In genomic region chr3:4994823-4995499, GRCh38 we compare ENCODE assay signal across 1 cellular context.
TF ChIP-seq lines count a peak whose summit lies in the region.

No MANE protein-coding gene starts in this region.

TF ChIP-seq in K562, 482 proteins besides CTCF, POLR2A, EP300 and RAD21 (continued from another document and continues in another):
- peak; percentile 68 for TF ChIP-seq ZBTB2 (IDR thresholded peaks at IDR 0.05)
- TF ChIP-seq ZBTB12 (CRISPR knock-in tag; IDR thresholded peaks at IDR 0.05), result peak; percentile 8
- TF ChIP-seq ZBTB5 (IDR thresholded peaks at IDR 0.05), result no peak
- TF ChIP-seq ZNF592 (IDR thresholded peaks at IDR 0.05), result no peak
- TF ChIP-seq CBX5 (IDR thresholded peaks at IDR 0.05; ENCODE audit: borderline replicate concordance, low read depth), result peak; percentile 59; the same call in 1 of the 2 replicates
- TF ChIP-seq TEAD1 (CRISPR knock-in tag; IDR thresholded peaks at IDR 0.05), result peak in 1 of 2 experiments; percentile 73; a peak in 2 of 4 replicates
- peak; percentile 97 for TF ChIP-seq MYC (IDR thresholded peaks at IDR 0.05; ENCODE audit: low read depth, low read length)
- peak; percentile 63; the same call in 1 of the 2 replicates for TF ChIP-seq MYC (CRISPR knock-in tag; IDR thresholded peaks at IDR 0.05; ENCODE audit: borderline replicate concordance, low read depth)
- TF ChIP-seq MAX (CRISPR knock-in tag; IDR thresholded peaks at IDR 0.05), result peak; percentile 95
- peak; percentile 20; the same call in 1 of the 2 replicates for TF ChIP-seq E2F5 (CRISPR knock-in tag; IDR thresholded peaks at IDR 0.05)
- 0 out of 2 replicates have a peak, but pooled peaks have one; percentile 13 for TF ChIP-seq SMARCA5 (IDR thresholded peaks at IDR 0.05)
- peak; percentile 73; the same call in 1 of the 2 replicates for TF ChIP-seq HIVEP1 (CRISPR knock-in tag; IDR thresholded peaks at IDR 0.05)
- TF ChIP-seq ZNF589 (CRISPR knock-in tag; IDR thresholded peaks at IDR 0.05; ENCODE audit: low read depth), result peak; percentile 91
- peak; percentile 94 for TF ChIP-seq L3MBTL2 (IDR thresholded peaks at IDR 0.05)
- TF ChIP-seq ZC3H11A (IDR thresholded peaks at IDR 0.05; ENCODE audit: low read depth, low read length), result no peak
- TF ChIP-seq ZNF41 (CRISPR knock-in tag; conservative IDR thresholded peaks at IDR 0.05), result peak; percentile 62; the same call in 1 of the 2 replicates
- no peak for TF ChIP-seq DLX4 (CRISPR knock-in tag; IDR thresholded peaks at IDR 0.05)
- TF ChIP-seq ZBTB11 (CRISPR knock-in tag; IDR thresholded peaks at IDR 0.05), result peak in 1 of 3 experiments; percentile 83; a peak in 2 of 6 replicates
- TF ChIP-seq ZKSCAN8 (CRISPR knock-in tag; IDR thresholded peaks at IDR 0.05), result peak; percentile 63
- TF ChIP-seq CEBPZ (IDR thresholded peaks at IDR 0.05; ENCODE audit: borderline replicate concordance, low read depth, low read length), result no peak
- TF ChIP-seq ZNF75A (CRISPR knock-in tag; IDR thresholded peaks at IDR 0.05), result 0 out of 2 replicates have a peak, but pooled peaks have one; percentile 48
- 0 out of 2 replicates have a peak, but pooled peaks have one; percentile 68 for TF ChIP-seq ZNF695 (CRISPR knock-in tag; IDR thresholded peaks at IDR 0.05)
- peak; percentile 85; the same call in 1 of the 2 replicates for TF ChIP-seq NR4A1 (CRISPR knock-in tag; IDR thresholded peaks at IDR 0.05)
- TF ChIP-seq NR4A1 (tag; IDR thresholded peaks at IDR 0.05), result peak; percentile 95
- no peak for TF ChIP-seq ELF1 (tag; IDR thresholded peaks at IDR 0.05)
- 0 out of 2 replicates have a peak, but pooled peaks have one; percentile 55 for TF ChIP-seq RHOXF2B (CRISPR knock-in tag; conservative IDR thresholded peaks at IDR 0.05)
- no peak for TF ChIP-seq FOXM1 (IDR thresholded peaks at IDR 0.05; ENCODE audit: low read depth)
- peak; percentile 67; the same call in 1 of the 2 replicates for TF ChIP-seq FOXM1 (CRISPR knock-in tag; IDR thresholded peaks at IDR 0.05; ENCODE audit: low read depth)
- no peak; the same call in 1 of the 2 replicates for TF ChIP-seq ZNF511 (CRISPR knock-in tag; IDR thresholded peaks at IDR 0.05)
- TF ChIP-seq TEAD2 (tag; IDR thresholded peaks at IDR 0.05), result peak; percentile 67; the same call in 1 of the 2 replicates
- TF ChIP-seq ZNF282 (CRISPR knock-in tag; IDR thresholded peaks at IDR 0.05), result no peak
- TF ChIP-seq CXXC5 (CRISPR knock-in tag; IDR thresholded peaks at IDR 0.05), result peak; percentile 72
- TF ChIP-seq CBX1 (IDR thresholded peaks at IDR 0.05; ENCODE audit: low read depth), result 0 out of 2 replicates have a peak, but pooled peaks have one; percentile 39
- TF ChIP-seq ATF1 (CRISPR knock-in tag; IDR thresholded peaks at IDR 0.05), result no peak
- TF ChIP-seq ATF1 (tag; IDR thresholded peaks at IDR 0.05), result peak; percentile 64
- 0 out of 2 replicates have a peak, but pooled peaks have one; percentile 15 for TF ChIP-seq HDAC2 (IDR thresholded peaks at IDR 0.05)
- TF ChIP-seq PTTG1 (tag; IDR thresholded peaks at IDR 0.05; ENCODE audit: low read depth), result 0 out of 2 replicates have a peak, but pooled peaks have one; percentile 32
- no peak for TF ChIP-seq POLR2H (tag; IDR thresholded peaks at IDR 0.05; ENCODE audit: low read depth)
- TF ChIP-seq BRF2 (IDR thresholded peaks at IDR 0.05; ENCODE audit: borderline replicate concordance, insufficient read depth, insufficient read length), result no peak
- TF ChIP-seq RBFOX2 (IDR thresholded peaks at IDR 0.05; ENCODE audit: low read depth, low read length), result peak; percentile 86
- TF ChIP-seq ZNF24 (IDR thresholded peaks at IDR 0.05), result 0 out of 2 replicates have a peak, but pooled peaks have one; percentile 18
- TF ChIP-seq ZNF707 (CRISPR knock-in tag; conservative IDR thresholded peaks at IDR 0.05), result no peak
- TF ChIP-seq LEF1 (IDR thresholded peaks at IDR 0.05), result peak; percentile 90
- TF ChIP-seq MYBL2 (IDR thresholded peaks at IDR 0.05; ENCODE audit: low read depth), result no peak
- no peak for TF ChIP-seq MYBL2 (CRISPR knock-in tag; IDR thresholded peaks at IDR 0.05; ENCODE audit: borderline replicate concordance)
